Comparison of ENCODE assay signal across 20 cellular contexts in genomic region chr12:53978477-53979356, GRCh38. TPM values are rescaled to one million over a fixed set of nuclear protein-coding genes. Genes with fewer than 3 reads are reported as not detected.
DNase-seq lines count a peak whose midpoint lies in the region; ATAC-seq, FAIRE-seq and TF ChIP-seq lines count a peak whose summit lies in the region.
"Had no signal": no experiment of that assay in that cellular context is flagged by ENCODE, and none has a peak within 500 bp of the region (broad histone marks: within the 10 kb centered on the region; RNA-seq: fewer than 3 reads in every experiment).

No MANE protein-coding gene starts in this region.

- H3K9ac ChIP-seq in skeletal muscle tissue (ENCODE audit: low read depth in 1 of 3, low read length in 3 of 3) = no peak overlapping the region
- H3K9ac ChIP-seq: BLaER1 treated with 17β-estradiol and CSF1 and Interleukin-3, amounts not matched to agents 10 nM and 100 nM had no signal

- 49 to 50% methylated on average over 14 to 15 of the region's 15 CpGs for WGBS in tibial nerve, 2 donors

- no peak for TF ChIP-seq EP300 in tibial nerve (IDR thresholded peaks at IDR 0.05)

- DNase-seq in MG63 (peak; percentile 95), foreskin fibroblast (peak; percentile 80 to 89), KBM-7 (no peak), tibial nerve (ENCODE audit: low spot score in 2 of 2) (no peak)
- DNase-seq: activated naive CD8-positive, alpha-beta T cell treated with anti-CD3 and anti-CD28 coated beads, Interleukin-2, amount 50 U/mL, for 24 hours; DMS 273 treated with DMSO at 0.1 percent for 48 hours; erythroblast; IMR-90; lower lobe of right lung; NCI-H2081 treated with DMSO at 0.1 percent for 48 hours; NCI-H524 treated with DMSO at 0.1 percent for 48 hours; substantia nigra had no signal

- TF ChIP-seq CTCF in foreskin fibroblast (IDR thresholded peaks at IDR 0.05; ENCODE audit: low read depth, low read length) = no peak
- TF ChIP-seq CTCF in tibial nerve (IDR thresholded peaks at IDR 0.05) = no peak

- H3K27ac ChIP-seq in skeletal muscle tissue (ENCODE audit: low read depth, low read length) (peak overlapping the region; percentile 97), tibial nerve (no peak overlapping the region)
- H3K27ac ChIP-seq: BLaER1 treated with 17β-estradiol and CSF1 and Interleukin-3, amounts not matched to agents 10 nM and 100 nM; lower lobe of right lung; pancreas had no signal

- no peak for ATAC-seq in GM19467 (IDR thresholded peaks at IDR 0.05; ENCODE audit: unreplicated experiment)
- ATAC-seq: activated naive CD8-positive, alpha-beta T cell treated with anti-CD3 and anti-CD28 coated beads, Interleukin-2, amount 50 U/mL, for 24 hours; lower lobe of right lung; pancreas had no signal

- no peak for TF ChIP-seq POLR2A in tibial nerve (IDR thresholded peaks at IDR 0.05)

- in situ Hi-C loops in KBM-7 (cut with MboI; ENCODE audit: low pct_unique_long_range_greater_than_20kb, low sequenced_read_pairs) = no loop called here

- peaks cover 3% of the 10 kb centered on the region; the same call in 1 of the 2 replicates for H3K36me3 ChIP-seq in MG63
- H3K36me3 ChIP-seq in skeletal muscle tissue (ENCODE audit: control insufficient read depth in 3 of 3, insufficient read depth in 3 of 3, low read length in 3 of 3) = no peaks in the 10 kb centered on the region
- H3K36me3 ChIP-seq in tibial nerve = no peaks in the 10 kb centered on the region
- H3K36me3 ChIP-seq: BLaER1 treated with 17β-estradiol and CSF1 and Interleukin-3, amounts not matched to agents 10 nM and 100 nM; lower lobe of right lung; pancreas had no signal

- H3K9me3 ChIP-seq in MG63 (no peaks in the 10 kb centered on the region), skeletal muscle tissue (ENCODE audit: control insufficient read depth in 3 of 3, low read length in 3 of 3) (no peaks in the 10 kb centered on the region), tibial nerve (no peaks in the 10 kb centered on the region)
- H3K9me3 ChIP-seq: lower lobe of right lung, pancreas had no signal

- peaks cover 24 to 49% (median 25%) of the 10 kb centered on the region in 3 donors for H3K4me1 ChIP-seq in skeletal muscle tissue (ENCODE audit: control insufficient read depth in 3 of 3, insufficient read depth in 3 of 3, low read length in 3 of 3)
- peaks cover 0 to 26% (median 17%) of the 10 kb centered on the region in 4 donors for H3K4me1 ChIP-seq in tibial nerve

- H3K4me3 ChIP-seq in MG63 (no peak overlapping the region), foreskin fibroblast (ENCODE audit: low read depth in 1 of 2, low read length in 2 of 2) (no peak overlapping the region), skeletal muscle tissue (ENCODE audit: low read length in 3 of 3) (no peak overlapping the region), tibial nerve (no peak overlapping the region)
- H3K4me3 ChIP-seq: BLaER1 treated with 17β-estradiol and CSF1 and Interleukin-3, amounts not matched to agents 10 nM and 100 nM; lower lobe of right lung; pancreas had no signal

- FAIRE-seq in G401.6 (lab: Jason Lieb, UNC) = peak; percentile 96
- FAIRE-seq: GM18507, pancreas had no signal

- H3K27me3 ChIP-seq in MG63 = no peaks in the 10 kb centered on the region
- peaks cover 33 to 90% (median 41%) of the 10 kb centered on the region in 3 donors for H3K27me3 ChIP-seq in skeletal muscle tissue (ENCODE audit: control insufficient read depth in 3 of 3, insufficient read depth in 3 of 3, low read length in 3 of 3)
- H3K27me3 ChIP-seq in tibial nerve = peaks cover 0 to 99% of the 10 kb centered on the region in 2 donors

RNA-seq across cellular contexts. Expression of gene HOTAIR, which starts 4.0 kb away (rescaled TPM):
- 4.2 and 4.5 TPM in 2 replicates for total RNA-seq in MG63 (2014; rRNA removed; shearing (Covaris generic); ENCODE audit: low replicate concordance)
- total RNA-seq in skeletal muscle tissue (2.1 TPM), tibial nerve (under 1 TPM in 3 of 4 donors, not detected in 1; 0.20 to 0.42 (median 0.30) TPM)
- total RNA-seq: dermis microvascular lymphatic vessel endothelial cell, IMR-90, lower lobe of right lung, pancreas had no signal

RNA-seq across cellular contexts. Expression of gene HOXC11, which starts 5.8 kb away (rescaled TPM):
- 0.30 and 1.3 TPM in 2 replicates for total RNA-seq in MG63 (2014; rRNA removed; shearing (Covaris generic); ENCODE audit: low replicate concordance)
- total RNA-seq in skeletal muscle tissue (0.52 TPM), tibial nerve (under 1 TPM in 3 of 4 donors, not detected in 1; 0.20 to 0.63 (median 0.60) TPM)
- total RNA-seq: dermis microvascular lymphatic vessel endothelial cell, IMR-90, lower lobe of right lung, pancreas had no signal

RNA-seq across cellular contexts. Expression of gene HOXC10, which starts 6.2 kb away (rescaled TPM):
- 19.8 and 27.4 TPM in 2 replicates for total RNA-seq in MG63 (2014; rRNA removed; shearing (Covaris generic); ENCODE audit: low replicate concordance)
- total RNA-seq in skeletal muscle tissue (3.7 TPM), tibial nerve (1 to 10 TPM; 1.7 to 6.1 (median 2.5) TPM)
- total RNA-seq: dermis microvascular lymphatic vessel endothelial cell, IMR-90, lower lobe of right lung had no signal

RNA-seq across cellular contexts. Expression of gene HOXC9, which starts 21.2 kb away (rescaled TPM):
- total RNA-seq in MG63 (2014; rRNA removed; shearing (Covaris generic); ENCODE audit: low replicate concordance) = 1.9 and 7.9 TPM in 2 replicates
- total RNA-seq in skeletal muscle tissue = 4.2 TPM
- 10 to 100 TPM in 1 of 4 donors, 1 to 10 TPM in 3; 4.4 to 10.5 (median 7.9) TPM for total RNA-seq in tibial nerve
- total RNA-seq: IMR-90, lower lobe of right lung had no signal

RNA-seq across cellular contexts. Expression of gene HOXC12, which starts 24.0 kb away (rescaled TPM):
- total RNA-seq in MG63 (2014; rRNA removed; shearing (Covaris generic); ENCODE audit: low replicate concordance) = 1.5 and 1.9 TPM in 2 replicates
- total RNA-seq in skeletal muscle tissue = not detected
- total RNA-seq in tibial nerve = 1 to 10 TPM in 1 of 4 donors, under 1 TPM in 1, not detected in 2; 0.22 to 1.4 TPM
- total RNA-seq: dermis microvascular lymphatic vessel endothelial cell, H4, IMR-90, lower lobe of right lung, pancreas had no signal

Comparison
In these comparisons a context has a peak if more than half of its experiments do, and no peak if none do; other contexts are left out.
1. DNase-seq: peak in MG63 (single experiment) and foreskin fibroblast (2 of 2); none in KBM-7 (single experiment) and tibial nerve (0 of 2).